30 cellular contexts compared by ENCODE assay signal in genomic region chr2:80592106-80592505, GRCh38.
"Had no signal": no experiment of that assay in that cellular context is flagged by ENCODE, and none has a peak within 500 bp of the region (broad histone marks: within the 10 kb centered on the region; RNA-seq: fewer than 3 reads in every experiment).

No MANE protein-coding gene starts in this region.

- H3K9me3 ChIP-seq: ascending aorta, colonic mucosa, esophagus squamous epithelium, gastroesophageal sphincter had no signal

- H3K4me1 ChIP-seq: ascending aorta, breast epithelium, colonic mucosa, esophagus squamous epithelium, gastroesophageal sphincter, heart right ventricle had no signal

- H3K36me3 ChIP-seq: ascending aorta, breast epithelium, cardiac muscle cell, colonic mucosa, esophagus squamous epithelium, gastroesophageal sphincter, heart right ventricle had no signal

- ATAC-seq: activated CD4-positive, alpha-beta T cell treated with anti-CD3 and anti-CD28 coated beads for 36 hours; activated naive CD4-positive, alpha-beta T cell treated with anti-CD3 and anti-CD28 coated beads, Interleukin-2, amount 50 U/mL, for 72 hours; activated T-cell treated with anti-CD3 and anti-CD28 coated beads, Interleukin-2, amount 50 U/mL, for 72 hours; gastroesophageal sphincter; heart right ventricle had no signal

- FAIRE-seq: endometrium, endothelial cell of umbilical vein had no signal

- DNase-seq: activated CD4-positive, alpha-beta memory T cell treated with anti-CD3 and anti-CD28 coated beads, Interleukin-2, amount 10 ng/mL, durations not matched to agents 7 days and 5 days; activated CD4-positive, alpha-beta T cell treated with anti-CD3 and anti-CD28 coated beads for 36 hours; activated CD4-positive, alpha-beta T cell treated with anti-CD3 and anti-CD28 coated beads, Interleukin-2, amount 10 ng/mL, durations not matched to agents 7 days and 5 days; activated CD4-positive, alpha-beta T cell treated with anti-CD3 and anti-CD28 coated beads, Interleukin-2, amount 50 U/mL, for 4 hours; activated CD4-positive, CD25-positive, alpha-beta regulatory T cell; activated CD4-positive, CD25-positive, alpha-beta regulatory T cell treated with anti-CD3 and anti-CD28 coated beads, Interleukin-2, amount 50 U/mL, for 72 hours; activated CD8-positive, alpha-beta memory T cell treated with anti-CD3 and anti-CD28 coated beads, Interleukin-2, amount 50 U/mL, for 48 hours; activated gamma-delta T cell; activated naive CD4-positive, alpha-beta T cell; activated naive CD4-positive, alpha-beta T cell treated with anti-CD3 and anti-CD28 coated beads, Interleukin-2, amount 10 ng/mL, durations not matched to agents 7 days and 5 days; activated naive CD8-positive, alpha-beta T cell treated with anti-CD3 and anti-CD28 coated beads, Interleukin-2, amount 10 ng/mL, durations not matched to agents 7 days and 5 days; activated T-cell treated with anti-CD3 and anti-CD28 coated beads for 4 hours; activated T-cell treated with anti-CD3 and anti-CD28 coated beads, Interleukin-2, amount 50 U/mL, for 24 hours; activated T-cell treated with anti-CD3 and anti-CD28 coated beads, Interleukin-2, amount 50 U/mL, for 72 hours; central memory CD4-positive, alpha-beta T cell; cerebellar nuclear complex; colonic mucosa; effector CD8-positive, alpha-beta T cell; esophagus squamous epithelium; foreskin melanocyte; heart right ventricle; T1000 had no signal

- H3K4me3 ChIP-seq: ascending aorta, breast epithelium, cardiac muscle cell, colonic mucosa, esophagus squamous epithelium, gastroesophageal sphincter, heart right ventricle had no signal

- H3K27ac ChIP-seq: ascending aorta, breast epithelium, cardiac muscle cell, colonic mucosa, epithelial cell of prostate, esophagus squamous epithelium, gastroesophageal sphincter, heart right ventricle had no signal

- H3K27me3 ChIP-seq: ascending aorta, breast epithelium, cardiac muscle cell, colonic mucosa, esophagus squamous epithelium, gastroesophageal sphincter, heart right ventricle had no signal
